Comparison of ENCODE assay signal across 1 cellular context in genomic region chr12:48156648-48157015, GRCh38.
TF ChIP-seq lines count a peak whose summit lies in the region.

No MANE protein-coding gene starts in this region.

TF ChIP-seq in GM23338, 12 proteins besides CTCF, POLR2A, EP300 and RAD21 (continued from another document):
- TF ChIP-seq, protein P1, sequence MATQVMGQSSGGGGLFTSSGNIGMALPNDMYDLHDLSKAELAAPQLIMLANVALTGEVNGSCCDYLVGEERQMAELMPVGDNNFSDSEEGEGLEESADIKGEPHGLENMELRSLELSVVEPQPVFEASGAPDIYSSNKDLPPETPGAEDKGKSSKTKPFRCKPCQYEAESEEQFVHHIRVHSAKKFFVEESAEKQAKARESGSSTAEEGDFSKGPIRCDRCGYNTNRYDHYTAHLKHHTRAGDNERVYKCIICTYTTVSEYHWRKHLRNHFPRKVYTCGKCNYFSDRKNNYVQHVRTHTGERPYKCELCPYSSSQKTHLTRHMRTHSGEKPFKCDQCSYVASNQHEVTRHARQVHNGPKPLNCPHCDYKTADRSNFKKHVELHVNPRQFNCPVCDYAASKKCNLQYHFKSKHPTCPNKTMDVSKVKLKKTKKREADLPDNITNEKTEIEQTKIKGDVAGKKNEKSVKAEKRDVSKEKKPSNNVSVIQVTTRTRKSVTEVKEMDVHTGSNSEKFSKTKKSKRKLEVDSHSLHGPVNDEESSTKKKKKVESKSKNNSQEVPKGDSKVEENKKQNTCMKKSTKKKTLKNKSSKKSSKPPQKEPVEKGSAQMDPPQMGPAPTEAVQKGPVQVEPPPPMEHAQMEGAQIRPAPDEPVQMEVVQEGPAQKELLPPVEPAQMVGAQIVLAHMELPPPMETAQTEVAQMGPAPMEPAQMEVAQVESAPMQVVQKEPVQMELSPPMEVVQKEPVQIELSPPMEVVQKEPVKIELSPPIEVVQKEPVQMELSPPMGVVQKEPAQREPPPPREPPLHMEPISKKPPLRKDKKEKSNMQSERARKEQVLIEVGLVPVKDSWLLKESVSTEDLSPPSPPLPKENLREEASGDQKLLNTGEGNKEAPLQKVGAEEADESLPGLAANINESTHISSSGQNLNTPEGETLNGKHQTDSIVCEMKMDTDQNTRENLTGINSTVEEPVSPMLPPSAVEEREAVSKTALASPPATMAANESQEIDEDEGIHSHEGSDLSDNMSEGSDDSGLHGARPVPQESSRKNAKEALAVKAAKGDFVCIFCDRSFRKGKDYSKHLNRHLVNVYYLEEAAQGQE (IDR thresholded peaks at IDR 0.05; ENCODE audit: unreplicated experiment) = no peak
- TF ChIP-seq JUNB (IDR thresholded peaks at IDR 0.05; ENCODE audit: unreplicated experiment) = no peak
- no peak for TF ChIP-seq POLR2AphosphoS5 (IDR thresholded peaks at IDR 0.05; ENCODE audit: low read depth)
- TF ChIP-seq NANOG (IDR thresholded peaks at IDR 0.05; ENCODE audit: borderline replicate concordance) = no peak
- TF ChIP-seq CREB1 (CRISPR knock-in tag; IDR thresholded peaks at IDR 0.05; ENCODE audit: low read depth) = no peak
- no peak for TF ChIP-seq ZNF331 (CRISPR knock-in tag; IDR thresholded peaks at IDR 0.05; ENCODE audit: low read depth)
- no peak for TF ChIP-seq ZNF114 (CRISPR knock-in tag; IDR thresholded peaks at IDR 0.05)
- TF ChIP-seq STAT1 (IDR thresholded peaks at IDR 0.05; ENCODE audit: unreplicated experiment) = no peak
- no peak for TF ChIP-seq ETS1 (IDR thresholded peaks at IDR 0.05)
